ENCODE assay signal across 16 cellular contexts in genomic region chr19:1616875-1617274, GRCh38. TPM values are rescaled to one million over a fixed set of nuclear protein-coding genes. Genes with fewer than 3 reads are reported as not detected.
DNase-seq lines count a peak whose midpoint lies in the region; ATAC-seq, FAIRE-seq and TF ChIP-seq lines count a peak whose summit lies in the region.
"Had no signal": no experiment of that assay in that cellular context is flagged by ENCODE, and none has a peak within 500 bp of the region (broad histone marks: within the 10 kb centered on the region; RNA-seq: fewer than 3 reads in every experiment).

No MANE protein-coding gene starts in this region.

- CTCF ChIA-PET in activated naive CD4-positive, alpha-beta T cell treated with anti-CD3 and anti-CD28 coated beads, Interleukin-2, amount 10 ng/mL, durations not matched to agents 7 days and 5 days (lab: Charles Lee) = interaction anchor here (1.2 kb wide), 1 partner anchor 56 kb away, joined by 3 read pairs; no protein-coding TSS in a partner anchor

- H3K4me2 ChIP-seq in neural progenitor cell = no peak overlapping the region

- POLR2A ChIA-PET in activated naive CD8-positive, alpha-beta T cell treated with anti-CD3 and anti-CD28 coated beads, Interleukin-2, amount 10 ng/mL, durations not matched to agents 7 days and 5 days (lab: Charles Lee) = no interaction called here

- ATAC-seq in activated naive CD8-positive, alpha-beta T cell treated with anti-CD3 and anti-CD28 coated beads, Interleukin-2, amount 10 ng/mL, durations not matched to agents 7 days and 5 days (ENCODE audit: low read depth) = peak; percentile 12
- no peak for ATAC-seq in HG03439 (IDR thresholded peaks at IDR 0.05; ENCODE audit: unreplicated experiment)
- no peak for ATAC-seq in right cardiac atrium

- H3K4me3 Mint-ChIP-seq in activated naive CD4-positive, alpha-beta T cell treated with anti-CD3 and anti-CD28 coated beads, Interleukin-2, amount 10 ng/mL, durations not matched to agents 7 days and 5 days = no peak overlapping the region
- H3K4me3 Mint-ChIP-seq in HFFc6 (no peak overlapping the region), neural progenitor cell (no peak overlapping the region)
- H3K4me3 Mint-ChIP-seq in activated naive CD8-positive, alpha-beta T cell treated with anti-CD3 and anti-CD28 coated beads, Interleukin-2, amount 10 ng/mL, durations not matched to agents 7 days and 5 days = no peak overlapping the region
- H3K4me3 Mint-ChIP-seq: nephron had no signal

- no peaks in the 10 kb centered on the region for H3K9me3 ChIP-seq in neural progenitor cell (ENCODE audit: low read depth)
- H3K9me3 ChIP-seq in right cardiac atrium (ENCODE audit: control insufficient read depth, low read length) = no peaks in the 10 kb centered on the region

- peaks cover 19% of the 10 kb centered on the region for H3K4me1 Mint-ChIP-seq in activated naive CD4-positive, alpha-beta T cell treated with anti-CD3 and anti-CD28 coated beads, Interleukin-2, amount 10 ng/mL, durations not matched to agents 7 days and 5 days
- peaks cover 9% of the 10 kb centered on the region; the same call in 1 of the 2 replicates for H3K4me1 Mint-ChIP-seq in HFFc6 (ENCODE audit: low read depth)
- peaks cover 10% of the 10 kb centered on the region for H3K4me1 Mint-ChIP-seq in activated naive CD8-positive, alpha-beta T cell treated with anti-CD3 and anti-CD28 coated beads, Interleukin-2, amount 10 ng/mL, durations not matched to agents 7 days and 5 days
- H3K4me1 Mint-ChIP-seq in neural progenitor cell = no peaks in the 10 kb centered on the region
- H3K4me1 Mint-ChIP-seq: nephron had no signal

- H3K27me3 Mint-ChIP-seq in activated naive CD4-positive, alpha-beta T cell treated with anti-CD3 and anti-CD28 coated beads, Interleukin-2, amount 10 ng/mL, durations not matched to agents 7 days and 5 days = no peaks in the 10 kb centered on the region
- H3K27me3 Mint-ChIP-seq in HFFc6 (ENCODE audit: insufficient read depth) (no peaks in the 10 kb centered on the region), neural progenitor cell (ENCODE audit: insufficient read depth, low read depth) (peaks cover 4% of the 10 kb centered on the region)
- H3K27me3 Mint-ChIP-seq in activated naive CD8-positive, alpha-beta T cell treated with anti-CD3 and anti-CD28 coated beads, Interleukin-2, amount 10 ng/mL, durations not matched to agents 7 days and 5 days = no peaks in the 10 kb centered on the region

- no peaks in the 10 kb centered on the region for H3K36me3 ChIP-seq in neural progenitor cell

- H3K27me3 ChIP-seq in neural progenitor cell = no peaks in the 10 kb centered on the region
- H3K27me3 ChIP-seq in right cardiac atrium (ENCODE audit: control insufficient read depth, insufficient read depth) = no peaks in the 10 kb centered on the region

- peaks cover 68% of the 10 kb centered on the region for H4K20me1 ChIP-seq in neural progenitor cell (ENCODE audit: low read depth)

- intact Hi-C loops in right cardiac atrium (cut with DNase I) = no loop called here

- no peaks in the 10 kb centered on the region for H3K9me3 Mint-ChIP-seq in activated naive CD4-positive, alpha-beta T cell treated with anti-CD3 and anti-CD28 coated beads, Interleukin-2, amount 10 ng/mL, durations not matched to agents 7 days and 5 days
- H3K9me3 Mint-ChIP-seq in HFFc6 = no peaks in the 10 kb centered on the region
- H3K9me3 Mint-ChIP-seq in activated naive CD8-positive, alpha-beta T cell treated with anti-CD3 and anti-CD28 coated beads, Interleukin-2, amount 10 ng/mL, durations not matched to agents 7 days and 5 days = no peaks in the 10 kb centered on the region
- peaks cover 2% of the 10 kb centered on the region for H3K9me3 Mint-ChIP-seq in neural progenitor cell
- H3K9me3 Mint-ChIP-seq: nephron had no signal

- FAIRE-seq in HTR-8/SVneo (lab: Jason Lieb, UNC) = no peak

- H3K4me1 ChIP-seq in neural progenitor cell (no peaks in the 10 kb centered on the region), right cardiac atrium (ENCODE audit: control insufficient read depth, insufficient read depth, low read length) (no peaks in the 10 kb centered on the region)

- no peak for TF ChIP-seq CTCF in HFFc6 (IDR thresholded peaks at IDR 0.05)
- TF ChIP-seq CTCF in neural progenitor cell (IDR thresholded peaks at IDR 0.05) = no peak

- no peak overlapping the region for H3K9ac ChIP-seq in neural progenitor cell

- 64% methylated on average over 4 of the region's 4 CpGs for WGBS in right cardiac atrium

- no peak overlapping the region for H2AFZ ChIP-seq in neural progenitor cell (replicated peaks)

- H3K27ac ChIP-seq in neural progenitor cell = no peak overlapping the region
- H3K27ac ChIP-seq in right cardiac atrium (ENCODE audit: low read length) = no peak overlapping the region

- H3K27ac Mint-ChIP-seq in activated naive CD4-positive, alpha-beta T cell treated with anti-CD3 and anti-CD28 coated beads, Interleukin-2, amount 10 ng/mL, durations not matched to agents 7 days and 5 days = peak overlapping the region; percentile 47
- H3K27ac Mint-ChIP-seq in HFFc6 (peak overlapping the region; percentile 71; the same call in 1 of the 2 replicates), neural progenitor cell (peak overlapping the region; percentile 51)
- H3K27ac Mint-ChIP-seq in activated naive CD8-positive, alpha-beta T cell treated with anti-CD3 and anti-CD28 coated beads, Interleukin-2, amount 10 ng/mL, durations not matched to agents 7 days and 5 days = peak overlapping the region; percentile 22
- H3K27ac Mint-ChIP-seq: nephron had no signal

- peaks cover 42% of the 10 kb centered on the region for H3K36me3 Mint-ChIP-seq in activated naive CD4-positive, alpha-beta T cell treated with anti-CD3 and anti-CD28 coated beads, Interleukin-2, amount 10 ng/mL, durations not matched to agents 7 days and 5 days
- peaks cover 5% of the 10 kb centered on the region; the same call in 1 of the 2 replicates for H3K36me3 Mint-ChIP-seq in HFFc6 (ENCODE audit: low read depth)
- H3K36me3 Mint-ChIP-seq in activated naive CD8-positive, alpha-beta T cell treated with anti-CD3 and anti-CD28 coated beads, Interleukin-2, amount 10 ng/mL, durations not matched to agents 7 days and 5 days = peaks cover 24% of the 10 kb centered on the region
- peaks cover 27% of the 10 kb centered on the region for H3K36me3 Mint-ChIP-seq in neural progenitor cell

- peaks cover 8% of the 10 kb centered on the region for H3K79me2 ChIP-seq in neural progenitor cell (ENCODE audit: low read depth)

- H3K4me3 ChIP-seq in neural progenitor cell (no peak overlapping the region), right cardiac atrium (ENCODE audit: low read length) (no peak overlapping the region)

- peaks cover 16% of the 10 kb centered on the region for H3F3A ChIP-seq in neural progenitor cell (ENCODE audit: low read depth)

- DNase-seq in activated naive CD4-positive, alpha-beta T cell treated with anti-CD3 and anti-CD28 coated beads, Interleukin-2, amount 10 ng/mL, durations not matched to agents 7 days and 5 days = no peak
- no peak for DNase-seq in activated naive CD4-positive, alpha-beta T cell treated with Interleukin-2 at 50 U/mL for 16 hours
- DNase-seq in HFFc6 (no peak), neural progenitor cell (ENCODE audit: low spot score) (no peak), HTR-8/SVneo (ENCODE audit: insufficient read length, low spot score) (no peak), right cardiac atrium (no peak)
- no peak for DNase-seq in activated naive CD8-positive, alpha-beta T cell treated with anti-CD3 and anti-CD28 coated beads, Interleukin-2, amount 10 ng/mL, durations not matched to agents 7 days and 5 days
- DNase-seq: activated CD4-positive, alpha-beta T cell treated with anti-CD3 and anti-CD28 coated beads for 1 hour; activated gamma-delta T cell; DMS 273 treated with DMSO at 0.1 percent for 48 hours; effector memory CD4-positive, alpha-beta T cell; NCI-H1930; NCI-H69; RPMI8226 had no signal

RNA-seq across cellular contexts. Expression of gene UQCR11, which starts 11.6 kb away (rescaled TPM):
- 100 to 1,000 TPM; 178 to 319 (median 252) TPM for total RNA-seq in HFFc6 (2021; fragmentation: NEBNext Ultra II Directional; extraction: Animal tissue kit (Norgen Biotek cat#: 25700))
- 100 to 1,000 TPM; 176 to 181 TPM for total RNA-seq in activated naive CD8-positive, alpha-beta T cell treated with anti-CD3 and anti-CD28 coated beads, Interleukin-2, amount 10 ng/mL, durations not matched to agents 7 days and 5 days
- total RNA-seq in neural progenitor cell (ENCODE audit: low replicate concordance) = 37.4 and 51.4 TPM in 2 replicates
- 100 to 1,000 TPM; 639 to 958 (median 854) TPM for total RNA-seq in right cardiac atrium
- 472 TPM for polyA plus RNA-seq in right cardiac atrium

RNA-seq across cellular contexts. Expression of gene MBD3, which starts 24.2 kb away (rescaled TPM):
- total RNA-seq in HFFc6 (2021; fragmentation: NEBNext Ultra II Directional; extraction: Animal tissue kit (Norgen Biotek cat#: 25700)) = 100 to 1,000 TPM in 1 of 6 experiments, 10 to 100 TPM in 5; 75.6 to 104 (median 85.7) TPM
- total RNA-seq in activated naive CD8-positive, alpha-beta T cell treated with anti-CD3 and anti-CD28 coated beads, Interleukin-2, amount 10 ng/mL, durations not matched to agents 7 days and 5 days = 10 to 100 TPM; 68.9 to 72.7 TPM
- total RNA-seq in neural progenitor cell (ENCODE audit: low replicate concordance) (34.2 and 117 TPM in 2 replicates), right cardiac atrium (10 to 100 TPM; 45.8 to 63.0 (median 58.9) TPM)
- 96.2 TPM for polyA plus RNA-seq in right cardiac atrium

RNA-seq across cellular contexts. Expression of gene TCF3, which starts 35.5 kb away (rescaled TPM):
- 100 to 1,000 TPM in 1 of 6 experiments, 10 to 100 TPM in 5; 74.9 to 102 (median 82.0) TPM for total RNA-seq in HFFc6 (2021; fragmentation: NEBNext Ultra II Directional; extraction: Animal tissue kit (Norgen Biotek cat#: 25700))
- total RNA-seq in activated naive CD8-positive, alpha-beta T cell treated with anti-CD3 and anti-CD28 coated beads, Interleukin-2, amount 10 ng/mL, durations not matched to agents 7 days and 5 days = 100 to 1,000 TPM; 102 to 109 TPM
- total RNA-seq in neural progenitor cell (ENCODE audit: low replicate concordance) = 131 and 332 TPM in 2 replicates
- total RNA-seq in right cardiac atrium = 10 to 100 TPM; 20.1 to 23.6 (median 22.4) TPM
- 15.3 TPM for polyA plus RNA-seq in right cardiac atrium

RNA-seq across cellular contexts. Expression of gene MEX3D, which starts 48.8 kb away (rescaled TPM):
- total RNA-seq in HFFc6 (2021; fragmentation: NEBNext Ultra II Directional; extraction: Animal tissue kit (Norgen Biotek cat#: 25700)) = 10 to 100 TPM; 28.6 to 36.7 (median 31.4) TPM
- 1 to 10 TPM; 7.0 to 7.8 TPM for total RNA-seq in activated naive CD8-positive, alpha-beta T cell treated with anti-CD3 and anti-CD28 coated beads, Interleukin-2, amount 10 ng/mL, durations not matched to agents 7 days and 5 days
- total RNA-seq in neural progenitor cell (ENCODE audit: low replicate concordance) = 15.9 and 87.3 TPM in 2 replicates
- 10 to 100 TPM in 3 of 4 donors, 1 to 10 TPM in 1; 9.5 to 12.4 (median 11.7) TPM for total RNA-seq in right cardiac atrium
- polyA plus RNA-seq in right cardiac atrium = 4.4 TPM
